Comparison of ENCODE assay signal across 1 cellular context in the genomic region with DNA sequence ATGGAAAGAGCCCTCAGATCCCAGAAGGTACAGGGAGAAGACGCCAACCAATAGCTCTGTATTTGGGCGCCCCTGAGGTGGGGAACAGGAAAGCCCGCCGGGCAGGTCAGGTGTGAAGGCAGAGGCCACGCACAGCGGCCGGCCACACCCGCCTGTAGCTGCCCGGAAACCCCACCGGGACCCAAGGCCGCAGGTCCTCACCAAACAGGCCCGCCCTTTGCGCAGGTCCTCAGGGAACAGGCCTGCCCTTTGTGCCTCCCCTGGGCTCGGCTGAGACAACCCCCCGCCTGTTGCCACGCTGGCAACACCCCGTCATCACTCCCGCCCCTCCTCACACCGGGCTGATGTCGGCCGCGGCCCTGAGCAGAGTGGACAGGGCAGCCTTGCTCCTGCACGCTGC.
TF ChIP-seq lines count a peak whose summit lies in the region.

No MANE protein-coding gene starts in this region.

TF ChIP-seq in HepG2, 621 proteins besides CTCF, POLR2A, EP300 and RAD21 (continued from another document and continues in another):
- TF ChIP-seq, protein P1, sequence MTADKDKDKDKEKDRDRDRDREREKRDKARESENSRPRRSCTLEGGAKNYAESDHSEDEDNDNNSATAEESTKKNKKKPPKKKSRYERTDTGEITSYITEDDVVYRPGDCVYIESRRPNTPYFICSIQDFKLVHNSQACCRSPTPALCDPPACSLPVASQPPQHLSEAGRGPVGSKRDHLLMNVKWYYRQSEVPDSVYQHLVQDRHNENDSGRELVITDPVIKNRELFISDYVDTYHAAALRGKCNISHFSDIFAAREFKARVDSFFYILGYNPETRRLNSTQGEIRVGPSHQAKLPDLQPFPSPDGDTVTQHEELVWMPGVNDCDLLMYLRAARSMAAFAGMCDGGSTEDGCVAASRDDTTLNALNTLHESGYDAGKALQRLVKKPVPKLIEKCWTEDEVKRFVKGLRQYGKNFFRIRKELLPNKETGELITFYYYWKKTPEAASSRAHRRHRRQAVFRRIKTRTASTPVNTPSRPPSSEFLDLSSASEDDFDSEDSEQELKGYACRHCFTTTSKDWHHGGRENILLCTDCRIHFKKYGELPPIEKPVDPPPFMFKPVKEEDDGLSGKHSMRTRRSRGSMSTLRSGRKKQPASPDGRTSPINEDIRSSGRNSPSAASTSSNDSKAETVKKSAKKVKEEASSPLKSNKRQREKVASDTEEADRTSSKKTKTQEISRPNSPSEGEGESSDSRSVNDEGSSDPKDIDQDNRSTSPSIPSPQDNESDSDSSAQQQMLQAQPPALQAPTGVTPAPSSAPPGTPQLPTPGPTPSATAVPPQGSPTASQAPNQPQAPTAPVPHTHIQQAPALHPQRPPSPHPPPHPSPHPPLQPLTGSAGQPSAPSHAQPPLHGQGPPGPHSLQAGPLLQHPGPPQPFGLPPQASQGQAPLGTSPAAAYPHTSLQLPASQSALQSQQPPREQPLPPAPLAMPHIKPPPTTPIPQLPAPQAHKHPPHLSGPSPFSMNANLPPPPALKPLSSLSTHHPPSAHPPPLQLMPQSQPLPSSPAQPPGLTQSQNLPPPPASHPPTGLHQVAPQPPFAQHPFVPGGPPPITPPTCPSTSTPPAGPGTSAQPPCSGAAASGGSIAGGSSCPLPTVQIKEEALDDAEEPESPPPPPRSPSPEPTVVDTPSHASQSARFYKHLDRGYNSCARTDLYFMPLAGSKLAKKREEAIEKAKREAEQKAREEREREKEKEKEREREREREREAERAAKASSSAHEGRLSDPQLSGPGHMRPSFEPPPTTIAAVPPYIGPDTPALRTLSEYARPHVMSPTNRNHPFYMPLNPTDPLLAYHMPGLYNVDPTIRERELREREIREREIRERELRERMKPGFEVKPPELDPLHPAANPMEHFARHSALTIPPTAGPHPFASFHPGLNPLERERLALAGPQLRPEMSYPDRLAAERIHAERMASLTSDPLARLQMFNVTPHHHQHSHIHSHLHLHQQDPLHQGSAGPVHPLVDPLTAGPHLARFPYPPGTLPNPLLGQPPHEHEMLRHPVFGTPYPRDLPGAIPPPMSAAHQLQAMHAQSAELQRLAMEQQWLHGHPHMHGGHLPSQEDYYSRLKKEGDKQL (CRISPR knock-in tag; IDR thresholded peaks at IDR 0.05; ENCODE audit: low read depth) = no peak
- TF ChIP-seq ZNF879 (CRISPR knock-in tag; IDR thresholded peaks at IDR 0.05) (no peak), ZNF878 (CRISPR knock-in tag; IDR thresholded peaks at IDR 0.05) (0 out of 2 replicates have a peak, but pooled peaks have one; percentile 40), SOX6 (IDR thresholded peaks at IDR 0.05) (no peak), SOX6 (CRISPR knock-in tag; IDR thresholded peaks at IDR 0.05) (peak; percentile 23; the same call in 1 of the 2 replicates), ELF3 (CRISPR knock-in tag; IDR thresholded peaks at IDR 0.05) (0 out of 2 replicates have a peak, but pooled peaks have one; percentile 27), CCAR2 (optimal IDR thresholded peaks at IDR 0.05; ENCODE audit: low read depth, low read length) (no peak), MED1 (CRISPR knock-in tag; IDR thresholded peaks at IDR 0.05) (no peak), ZNF10 (CRISPR knock-in tag; IDR thresholded peaks at IDR 0.05; ENCODE audit: borderline replicate concordance, low read depth) (no peak), ETV6 (CRISPR knock-in tag; conservative IDR thresholded peaks at IDR 0.05) (no peak), ISL2 (CRISPR knock-in tag; IDR thresholded peaks at IDR 0.05) (no peak), ZNF800 (CRISPR knock-in tag; IDR thresholded peaks at IDR 0.05) (no peak), HES4 (CRISPR knock-in tag; IDR thresholded peaks at IDR 0.05; ENCODE audit: borderline replicate concordance) (0 out of 2 replicates have a peak, but pooled peaks have one; percentile 32), ZNF350 (CRISPR knock-in tag; IDR thresholded peaks at IDR 0.05; ENCODE audit: borderline replicate concordance, low read depth) (0 out of 2 replicates have a peak, but pooled peaks have one; percentile 19), SOX5 (CRISPR knock-in tag; IDR thresholded peaks at IDR 0.05; ENCODE audit: borderline replicate concordance) (no peak), MTA3 (CRISPR knock-in tag; IDR thresholded peaks at IDR 0.05) (no peak), RBFOX2 (IDR thresholded peaks at IDR 0.05; ENCODE audit: low read depth, low read length) (peak; percentile 34; the same call in 1 of the 2 replicates), PRDM10 (CRISPR knock-in tag; IDR thresholded peaks at IDR 0.05; ENCODE audit: low read depth) (no peak), MIXL1 (CRISPR knock-in tag; IDR thresholded peaks at IDR 0.05) (no peak), ZBTB7B (CRISPR knock-in tag; IDR thresholded peaks at IDR 0.05) (0 out of 2 replicates have a peak, but pooled peaks have one; percentile 35), ZSCAN20 (CRISPR knock-in tag; IDR thresholded peaks at IDR 0.05; ENCODE audit: borderline replicate concordance) (no peak), ZNF687 (CRISPR knock-in tag; IDR thresholded peaks at IDR 0.05) (peak; percentile 80), SNAPC2 (CRISPR knock-in tag; IDR thresholded peaks at IDR 0.05) (no peak), MED8 (CRISPR knock-in tag; IDR thresholded peaks at IDR 0.05; ENCODE audit: insufficient replicate concordance) (no peak), FOXK1 (CRISPR knock-in tag; IDR thresholded peaks at IDR 0.05; ENCODE audit: borderline replicate concordance, low read depth) (no peak), CCDC6 (CRISPR knock-in tag; IDR thresholded peaks at IDR 0.05) (peak; percentile 45; the same call in 1 of the 2 replicates), ZNF232 (CRISPR knock-in tag; IDR thresholded peaks at IDR 0.05; ENCODE audit: borderline replicate concordance) (no peak), BRF2 (CRISPR knock-in tag; IDR thresholded peaks at IDR 0.05) (no peak), ZNF891 (CRISPR knock-in tag; IDR thresholded peaks at IDR 0.05) (no peak)
- TF ChIP-seq, protein P2, sequence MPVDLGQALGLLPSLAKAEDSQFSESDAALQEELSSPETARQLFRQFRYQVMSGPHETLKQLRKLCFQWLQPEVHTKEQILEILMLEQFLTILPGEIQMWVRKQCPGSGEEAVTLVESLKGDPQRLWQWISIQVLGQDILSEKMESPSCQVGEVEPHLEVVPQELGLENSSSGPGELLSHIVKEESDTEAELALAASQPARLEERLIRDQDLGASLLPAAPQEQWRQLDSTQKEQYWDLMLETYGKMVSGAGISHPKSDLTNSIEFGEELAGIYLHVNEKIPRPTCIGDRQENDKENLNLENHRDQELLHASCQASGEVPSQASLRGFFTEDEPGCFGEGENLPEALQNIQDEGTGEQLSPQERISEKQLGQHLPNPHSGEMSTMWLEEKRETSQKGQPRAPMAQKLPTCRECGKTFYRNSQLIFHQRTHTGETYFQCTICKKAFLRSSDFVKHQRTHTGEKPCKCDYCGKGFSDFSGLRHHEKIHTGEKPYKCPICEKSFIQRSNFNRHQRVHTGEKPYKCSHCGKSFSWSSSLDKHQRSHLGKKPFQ (CRISPR knock-in tag; IDR thresholded peaks at IDR 0.05; ENCODE audit: insufficient replicate concordance) = no peak
- TF ChIP-seq, protein P3, sequence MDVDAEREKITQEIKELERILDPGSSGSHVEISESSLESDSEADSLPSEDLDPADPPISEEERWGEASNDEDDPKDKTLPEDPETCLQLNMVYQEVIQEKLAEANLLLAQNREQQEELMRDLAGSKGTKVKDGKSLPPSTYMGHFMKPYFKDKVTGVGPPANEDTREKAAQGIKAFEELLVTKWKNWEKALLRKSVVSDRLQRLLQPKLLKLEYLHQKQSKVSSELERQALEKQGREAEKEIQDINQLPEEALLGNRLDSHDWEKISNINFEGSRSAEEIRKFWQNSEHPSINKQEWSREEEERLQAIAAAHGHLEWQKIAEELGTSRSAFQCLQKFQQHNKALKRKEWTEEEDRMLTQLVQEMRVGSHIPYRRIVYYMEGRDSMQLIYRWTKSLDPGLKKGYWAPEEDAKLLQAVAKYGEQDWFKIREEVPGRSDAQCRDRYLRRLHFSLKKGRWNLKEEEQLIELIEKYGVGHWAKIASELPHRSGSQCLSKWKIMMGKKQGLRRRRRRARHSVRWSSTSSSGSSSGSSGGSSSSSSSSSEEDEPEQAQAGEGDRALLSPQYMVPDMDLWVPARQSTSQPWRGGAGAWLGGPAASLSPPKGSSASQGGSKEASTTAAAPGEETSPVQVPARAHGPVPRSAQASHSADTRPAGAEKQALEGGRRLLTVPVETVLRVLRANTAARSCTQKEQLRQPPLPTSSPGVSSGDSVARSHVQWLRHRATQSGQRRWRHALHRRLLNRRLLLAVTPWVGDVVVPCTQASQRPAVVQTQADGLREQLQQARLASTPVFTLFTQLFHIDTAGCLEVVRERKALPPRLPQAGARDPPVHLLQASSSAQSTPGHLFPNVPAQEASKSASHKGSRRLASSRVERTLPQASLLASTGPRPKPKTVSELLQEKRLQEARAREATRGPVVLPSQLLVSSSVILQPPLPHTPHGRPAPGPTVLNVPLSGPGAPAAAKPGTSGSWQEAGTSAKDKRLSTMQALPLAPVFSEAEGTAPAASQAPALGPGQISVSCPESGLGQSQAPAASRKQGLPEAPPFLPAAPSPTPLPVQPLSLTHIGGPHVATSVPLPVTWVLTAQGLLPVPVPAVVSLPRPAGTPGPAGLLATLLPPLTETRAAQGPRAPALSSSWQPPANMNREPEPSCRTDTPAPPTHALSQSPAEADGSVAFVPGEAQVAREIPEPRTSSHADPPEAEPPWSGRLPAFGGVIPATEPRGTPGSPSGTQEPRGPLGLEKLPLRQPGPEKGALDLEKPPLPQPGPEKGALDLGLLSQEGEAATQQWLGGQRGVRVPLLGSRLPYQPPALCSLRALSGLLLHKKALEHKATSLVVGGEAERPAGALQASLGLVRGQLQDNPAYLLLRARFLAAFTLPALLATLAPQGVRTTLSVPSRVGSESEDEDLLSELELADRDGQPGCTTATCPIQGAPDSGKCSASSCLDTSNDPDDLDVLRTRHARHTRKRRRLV (CRISPR knock-in tag; IDR thresholded peaks at IDR 0.05) = 0 out of 2 replicates have a peak, but pooled peaks have one; percentile 39
